ENCODE assay signal across 8 cellular contexts in genomic region chr4:48340905-48341775, GRCh38. TPM values are rescaled to one million over a fixed set of nuclear protein-coding genes. Genes with fewer than 3 reads are reported as not detected.
DNase-seq lines count a peak whose midpoint lies in the region; ATAC-seq and TF ChIP-seq lines count a peak whose summit lies in the region.

SLAIN2 (plus strand) TSS chr4:48341529; CDS start chr4:48341740, 211 bp downstream.

- intact Hi-C loops in Panc1 (cut with micrococcal nuclease; ENCODE audit: unreplicated experiment), result no loop called here

- H3K4me1 ChIP-seq in Panc1 (ENCODE audit: control insufficient read depth, insufficient read depth, low read length), result peaks cover 9% of the 10 kb centered on the region; the same call in 1 of the 2 replicates
- peaks cover 4 to 36% of the 10 kb centered on the region in 2 donors for H3K4me1 ChIP-seq in muscle layer of duodenum (ENCODE audit: control insufficient read depth in 1 of 2, insufficient read depth in 2 of 2, low read length in 2 of 2)

- peak within 1 kb of the TSS; percentile 84 to 90 for H3K4me3 ChIP-seq in Panc1 (ENCODE audit: low read depth in 2 of 2, low read length in 2 of 2)
- peak within 1 kb of the TSS; percentile 91 to 96 for H3K4me3 ChIP-seq in muscle layer of duodenum (ENCODE audit: low read depth in 1 of 2, low read length in 2 of 2)

- no peaks in the 10 kb centered on the region for H3K27me3 ChIP-seq in Panc1 (ENCODE audit: control insufficient read depth, insufficient read depth, low read length)
- H3K27me3 ChIP-seq in muscle layer of duodenum (ENCODE audit: low read depth, low read length), result no peaks in the 10 kb centered on the region

- CTCF ChIA-PET in Panc1 (lab: Charles Lee), result interaction anchor here (1.1 kb wide), 1 partner anchor 12 kb away, joined by 4 read pairs; no protein-coding TSS in a partner anchor

- POLR2A ChIA-PET in Panc1 (lab: Charles Lee), result interaction anchor here (0.6 kb wide), 3 partner anchors 28 to 341 kb away, joined by 5 to 6 read pairs (median 5); no protein-coding TSS in a partner anchor

- TF ChIP-seq CTCF in Panc1 (IDR thresholded peaks at IDR 0.05), result no peak

- in situ Hi-C loops in Panc1 (cut with HindIII; ENCODE audit: low pct_unique_long_range_greater_than_20kb, low sequenced_read_pairs), result no loop called here

- DNase-seq in DMS79 treated with DMSO at 0.1 percent for 48 hours (lab: John Stamatoyannopoulos, UW) (peak; percentile 91), KG1 (lab: John Stamatoyannopoulos, UW) (peak; percentile 94), Panc1 (ENCODE audit: low read depth, low spot score) (no peak)
- DNase-seq in activated T-cell treated with anti-CD3 and anti-CD28 coated beads, Interleukin-2, amount 50 U/mL, for 48 hours, result peak; percentile 100
- peak; percentile 92 to 94 for DNase-seq in stimulated activated CD8-positive, alpha-beta memory T cell treated with anti-CD3 and anti-CD28 coated beads, Interleukin-7, amount 100 ng/mL, for 4 hours (ENCODE audit: low read depth in 2 of 2)

- H3K27ac ChIP-seq in Panc1 (ENCODE audit: low read length), result peak within 1 kb of the TSS; percentile 91
- peak within 1 kb of the TSS; percentile 96 for H3K27ac ChIP-seq in muscle layer of duodenum (ENCODE audit: low read length)

- ATAC-seq in GM21723 (IDR thresholded peaks at IDR 0.05; ENCODE audit: unreplicated experiment) (peak; percentile 89), Panc1 (peak; percentile 97), esophagus mucosa (peak; percentile 96)

- H3K36me3 ChIP-seq in Panc1 (ENCODE audit: control insufficient read depth, insufficient read depth, low read length), result no peaks in the 10 kb centered on the region; the same call in 1 of the 2 replicates
- peaks cover 0 to 15% of the 10 kb centered on the region in 2 donors for H3K36me3 ChIP-seq in muscle layer of duodenum (ENCODE audit: control insufficient read depth in 1 of 2, insufficient read depth in 2 of 2, low read length in 2 of 2)

- H3K9me3 ChIP-seq in Panc1 (ENCODE audit: control insufficient read depth, insufficient read depth, low read depth, low read length) (no peaks in the 10 kb centered on the region), muscle layer of duodenum (ENCODE audit: control insufficient read depth in 1 of 2, low read length in 2 of 2) (no peaks in the 10 kb centered on the region)

- no TSS peak for BruUV-seq in Panc1 (replicated peaks; lab: Mats Ljungman, UMichigan)

RNA-seq across cellular contexts. Expression of gene SLAIN2, which starts in this region (rescaled TPM):
- total RNA-seq in Panc1 (2021; ENCODE audit: unreplicated experiment) (53.2 TPM), esophagus mucosa (79.1 TPM)
- polyA plus RNA-seq in Panc1 (2012; ENCODE audit: insufficient read length), result 26.8 TPM
